In the genomic region with DNA sequence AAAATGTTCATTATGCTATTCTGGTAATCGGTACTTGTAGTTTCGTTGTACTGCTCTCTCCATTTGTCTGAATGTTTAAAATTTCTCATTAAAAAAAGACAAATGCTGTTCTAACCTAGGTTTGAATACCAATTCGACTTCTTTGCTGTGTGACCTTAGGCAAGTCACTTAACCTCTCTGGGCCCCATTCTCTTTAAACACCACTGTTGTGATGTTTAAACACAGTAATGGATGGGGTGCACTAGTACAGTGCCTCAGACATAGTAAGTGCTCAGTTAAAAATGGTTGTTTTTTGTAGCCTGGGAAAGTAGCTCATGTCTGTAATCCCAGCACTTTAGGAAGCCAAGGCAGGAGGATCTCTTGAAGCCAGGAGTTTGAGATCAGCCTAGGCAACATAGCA, we compare ENCODE assay signal across 20 cellular contexts.
A peak's percentile ranks its signal among the peaks of the same experiment; 100 is the strongest.
DNase-seq lines count a peak whose midpoint lies in the region; ATAC-seq, FAIRE-seq and TF ChIP-seq lines count a peak whose summit lies in the region.
"Had no signal": no experiment of that assay in that cellular context is flagged by ENCODE, and none has a peak within 500 bp of the region (broad histone marks: within the 10 kb centered on the region; RNA-seq: fewer than 3 reads in every experiment).

No MANE protein-coding gene starts in this region.

- TF ChIP-seq EP300 in A549 (IDR thresholded peaks at IDR 0.05) (no peak), GM12878 (IDR thresholded peaks at IDR 0.05; ENCODE audit: borderline replicate concordance in 1 of 2, control insufficient read depth in 1 of 2, low read depth in 2 of 2, low read length in 2 of 2) (no peak)

- TF ChIP-seq POLR2A in A549 (IDR thresholded peaks at IDR 0.05; ENCODE audit: low read length) (no peak), GM12878 (IDR thresholded peaks at IDR 0.05; ENCODE audit: low read depth, low read length) (no peak)

- no peak overlapping the region for H3K4me3 ChIP-seq in A549
- H3K4me3 ChIP-seq in GM12878: no peak overlapping the region
- H3K4me3 ChIP-seq in skeletal muscle tissue (ENCODE audit: low read length in 3 of 3): no peak overlapping the region
- H3K4me3 ChIP-seq: BLaER1 treated with 17β-estradiol and CSF1 and Interleukin-3, amounts not matched to agents 10 nM and 100 nM; GM23338 had no signal

- POLR2A ChIA-PET in A549 (lab: Yijun Ruan, JAX) (no interaction called here), GM12878 (lab: Charles Lee) (interaction anchor here (0.7 kb wide), 1 partner anchor 62 kb away, joined by 6 read pairs; no protein-coding TSS in a partner anchor)

- H3K36me3 ChIP-seq in GM12878 (ENCODE audit: control insufficient read depth in 2 of 2, insufficient read depth in 2 of 2, low read length in 1 of 2) (no peaks in the 10 kb centered on the region), skeletal muscle tissue (ENCODE audit: control insufficient read depth in 3 of 3, insufficient read depth in 3 of 3, low read length in 3 of 3) (no peaks in the 10 kb centered on the region)
- H3K36me3 ChIP-seq: BLaER1 treated with 17β-estradiol and CSF1 and Interleukin-3, amounts not matched to agents 10 nM and 100 nM had no signal

- H3K4me2 ChIP-seq in A549 (no peak overlapping the region), GM12878 (ENCODE audit: control insufficient read depth, insufficient read depth) (no peak overlapping the region)
- H3K4me2 ChIP-seq: GM23338 had no signal

- in situ Hi-C loops in GM12878 (cut with MboI): no loop called here

- H3K79me2 ChIP-seq in GM12878 (ENCODE audit: control insufficient read depth, insufficient read depth, low read length): no peaks in the 10 kb centered on the region

- H3K27ac ChIP-seq in A549: no peak overlapping the region
- H3K27ac ChIP-seq in GM12878 (ENCODE audit: control insufficient read depth, insufficient read depth): no peak overlapping the region
- H3K27ac ChIP-seq in skeletal muscle tissue (ENCODE audit: low read depth, low read length): peak overlapping the region; percentile 98
- H3K27ac ChIP-seq: BLaER1 treated with 17β-estradiol and CSF1 and Interleukin-3, amounts not matched to agents 10 nM and 100 nM had no signal

- no peaks in the 10 kb centered on the region for H3K36me3 Mint-ChIP-seq in nephron (ENCODE audit: low read depth)
- H3K36me3 Mint-ChIP-seq: CD4-positive, CD25-positive, alpha-beta regulatory T cell; CD8-positive, alpha-beta memory T cell had no signal

- H3K9ac ChIP-seq in GM12878 (ENCODE audit: control insufficient read depth, insufficient read depth, low read length) (no peak overlapping the region), skeletal muscle tissue (ENCODE audit: low read depth in 1 of 3, low read length in 3 of 3) (peak overlapping the region; percentile 70 to 96 (median 88))

- WGBS in A549 (ENCODE audit: missing lambda C conversion rate): 61% methylated on average over 3 of the region's 3 CpGs
- WGBS in GM12878 (ENCODE audit: insufficient coverage, insufficient replicate concordance, low lambda C conversion rate, missing lambda C conversion rate): 18% methylated on average over 3 of the region's 3 CpGs

- peak overlapping the region; percentile 85 to 96 (median 94) for H3K27ac Mint-ChIP-seq in nephron
- H3K27ac Mint-ChIP-seq: B cell; CD4-positive, CD25-positive, alpha-beta regulatory T cell; CD8-positive, alpha-beta memory T cell; GM23338 had no signal

- H3K27me3 ChIP-seq in GM12878 (replicated peaks in 1 of 2; ENCODE audit: control insufficient read depth in 2 of 2, insufficient read depth in 2 of 2, low read length in 1 of 2) (no peaks in the 10 kb centered on the region), skeletal muscle tissue (ENCODE audit: control insufficient read depth in 3 of 3, insufficient read depth in 3 of 3, low read length in 3 of 3) (peaks cover 0 to 3% (median 0%) of the 10 kb centered on the region in 3 donors)
- H3K27me3 ChIP-seq: BLaER1 treated with 17β-estradiol and CSF1 and Interleukin-3, amounts not matched to agents 10 nM and 100 nM had no signal

- CTCF ChIA-PET in A549 (lab: Yijun Ruan, JAX): interaction anchor here (1.5 to 2.4 kb wide), 3 partner anchors 13 to 215 kb away, joined by 3 to 7 read pairs (median 6); no protein-coding TSS in a partner anchor
- CTCF ChIA-PET in GM12878 (lab: Yijun Ruan, JAX): no interaction called here

- H3K9me3 Mint-ChIP-seq in nephron: no peaks in the 10 kb centered on the region
- H3K9me3 Mint-ChIP-seq: CD4-positive, CD25-positive, alpha-beta regulatory T cell; CD8-positive, alpha-beta memory T cell; GM23338 had no signal

- no peak for FAIRE-seq in A549 (lab: Jason Lieb, UNC)
- FAIRE-seq in GM12878 (lab: Jason Lieb, UNC): no peak
- FAIRE-seq: GM12891, GM19239 had no signal

- SMC1A ChIA-PET in GM12878 (lab: Charles Lee; ENCODE audit: uncharacterized antibody, unreplicated experiment): interaction anchor here (5.3 kb wide), 1 partner anchor 9 kb away, joined by 41 read pairs; no protein-coding TSS in a partner anchor

- no peak overlapping the region for H2AFZ ChIP-seq in GM12878 (ENCODE audit: control insufficient read depth, low read depth, low read length)

- H3K4me1 ChIP-seq in A549 (peaks cover 46% of the 10 kb centered on the region), GM12878 (ENCODE audit: control insufficient read depth, insufficient read depth, low read length) (peaks cover 3% of the 10 kb centered on the region), skeletal muscle tissue (ENCODE audit: control insufficient read depth in 3 of 3, insufficient read depth in 3 of 3, low read length in 3 of 3) (peaks cover 49 to 74% (median 66%) of the 10 kb centered on the region in 3 donors)

- H3K27me3 Mint-ChIP-seq in nephron (ENCODE audit: low read depth): peaks cover 18% of the 10 kb centered on the region
- H3K27me3 Mint-ChIP-seq: CD4-positive, CD25-positive, alpha-beta regulatory T cell had no signal

- no peak for TF ChIP-seq CTCF in A549 (IDR thresholded peaks at IDR 0.05)
- TF ChIP-seq CTCF in GM12878 (IDR thresholded peaks at IDR 0.05 in 2 of 3, conservative IDR thresholded peaks at IDR 0.05 in 1 of 3; ENCODE audit: control insufficient read depth in 2 of 3, extremely low read depth in 1 of 3, insufficient read depth in 1 of 3, low read depth in 3 of 3, low read length in 3 of 3): no peak
- TF ChIP-seq CTCF in nephron (IDR thresholded peaks at IDR 0.05; ENCODE audit: unreplicated experiment in 3 of 3): no peak

- BruUV-seq in GM12878 (replicated peaks; lab: Mats Ljungman, UMichigan): no TSS peak

- H4K20me1 ChIP-seq in GM12878 (ENCODE audit: control insufficient read depth, insufficient read depth): no peaks in the 10 kb centered on the region
- H4K20me1 ChIP-seq: BLaER1 treated with 17β-estradiol and CSF1 and Interleukin-3, amounts not matched to agents 10 nM and 100 nM had no signal

- intact Hi-C loops in GM12878 (cut with micrococcal nuclease; ENCODE audit: unreplicated experiment): no loop called here

- TF ChIP-seq RAD21 in A549 (conservative IDR thresholded peaks at IDR 0.05 in 1 of 2, IDR thresholded peaks at IDR 0.05 in 1 of 2) (no peak), GM12878 (IDR thresholded peaks at IDR 0.05; ENCODE audit: insufficient read depth, low read depth, low read length) (no peak)

- no peaks in the 10 kb centered on the region for H3K9me3 ChIP-seq in A549
- H3K9me3 ChIP-seq in GM12878 (replicated peaks; ENCODE audit: control insufficient read depth, insufficient read depth, low read length): no peaks in the 10 kb centered on the region
- no peaks in the 10 kb centered on the region for H3K9me3 ChIP-seq in skeletal muscle tissue (ENCODE audit: control insufficient read depth in 3 of 3, low read length in 3 of 3)
- H3K9me3 ChIP-seq: BLaER1 treated with 17β-estradiol and CSF1 and Interleukin-3, amounts not matched to agents 10 nM and 100 nM had no signal

- DNase-seq in A549 (ENCODE audit: low read depth in 1 of 2, low spot score in 1 of 2) (no peak), GM12878 (ENCODE audit: low read depth, low spot score) (no peak), NCI-H187 (lab: John Stamatoyannopoulos, UW) (no peak)
- DNase-seq: 8988T; CD4-positive, CD25-positive, alpha-beta regulatory T cell; CD8-positive, alpha-beta memory T cell; COR-L47; DMS 273 treated with DMSO at 0.1 percent for 48 hours; DND-41; EL had no signal

- ATAC-seq in A549 (no peak), GM12878 (no peak), HG03108 (IDR thresholded peaks at IDR 0.05; ENCODE audit: unreplicated experiment) (no peak), GM21786 (IDR thresholded peaks at IDR 0.05; ENCODE audit: unreplicated experiment) (no peak)
- ATAC-seq: GM23338, HCT116 had no signal

- H3K4me3 Mint-ChIP-seq in nephron: no peak overlapping the region
- H3K4me3 Mint-ChIP-seq: B cell; CD4-positive, CD25-positive, alpha-beta regulatory T cell; CD8-positive, alpha-beta memory T cell; GM23338 had no signal

- RAD21 ChIA-PET in GM12878 (lab: Charles Lee; ENCODE audit: unreplicated experiment): interaction anchor here (7.3 kb wide), 1 partner anchor 10 kb away, joined by 48 read pairs; no protein-coding TSS in a partner anchor

- H3K4me1 Mint-ChIP-seq in nephron: peaks cover 65% of the 10 kb centered on the region
- H3K4me1 Mint-ChIP-seq: CD4-positive, CD25-positive, alpha-beta regulatory T cell; CD8-positive, alpha-beta memory T cell had no signal

TF ChIP-seq in A549, 52 proteins besides CTCF, POLR2A, EP300 and RAD21 (continues in another document):
- no peak for TF ChIP-seq RNF2 (IDR thresholded peaks at IDR 0.05; ENCODE audit: borderline replicate concordance, low read depth)
- TF ChIP-seq, protein P1, sequence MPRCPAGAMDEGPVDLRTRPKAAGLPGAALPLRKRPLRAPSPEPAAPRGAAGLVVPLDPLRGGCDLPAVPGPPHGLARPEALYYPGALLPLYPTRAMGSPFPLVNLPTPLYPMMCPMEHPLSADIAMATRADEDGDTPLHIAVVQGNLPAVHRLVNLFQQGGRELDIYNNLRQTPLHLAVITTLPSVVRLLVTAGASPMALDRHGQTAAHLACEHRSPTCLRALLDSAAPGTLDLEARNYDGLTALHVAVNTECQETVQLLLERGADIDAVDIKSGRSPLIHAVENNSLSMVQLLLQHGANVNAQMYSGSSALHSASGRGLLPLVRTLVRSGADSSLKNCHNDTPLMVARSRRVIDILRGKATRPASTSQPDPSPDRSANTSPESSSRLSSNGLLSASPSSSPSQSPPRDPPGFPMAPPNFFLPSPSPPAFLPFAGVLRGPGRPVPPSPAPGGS (IDR thresholded peaks at IDR 0.05): no peak

TF ChIP-seq in GM12878, 131 proteins besides CTCF, POLR2A, EP300 and RAD21 (continues in another document):
- TF ChIP-seq KAT2A (conservative IDR thresholded peaks at IDR 0.05; ENCODE audit: control insufficient read depth, low read depth, low read length): no peak
